In genomic region chr14:77106666-77107065, GRCh38 we compare ENCODE assay signal across 28 cellular contexts. TPM values are rescaled to one million over a fixed set of nuclear protein-coding genes. Genes with fewer than 3 reads are reported as not detected.
DNase-seq lines count a peak whose midpoint lies in the region; ATAC-seq and TF ChIP-seq lines count a peak whose summit lies in the region.
"Had no signal": no experiment of that assay in that cellular context is flagged by ENCODE, and none has a peak within 500 bp of the region (broad histone marks: within the 10 kb centered on the region; RNA-seq: fewer than 3 reads in every experiment).

No MANE protein-coding gene starts in this region.

- TF ChIP-seq POLR2A in breast epithelium (IDR thresholded peaks at IDR 0.05) (no peak), thyroid gland (IDR thresholded peaks at IDR 0.05) (no peak)

- no peaks in the 10 kb centered on the region for H3K9me3 Mint-ChIP-seq in MCF 10A (ENCODE audit: unreplicated experiment)
- no peaks in the 10 kb centered on the region for H3K9me3 Mint-ChIP-seq in neural progenitor cell
- H3K9me3 Mint-ChIP-seq: activated naive CD4-positive, alpha-beta T cell treated with anti-CD3 and anti-CD28 coated beads, Interleukin-2, amount 50 U/mL, for 24 hours; CD8-positive, alpha-beta memory T cell; endodermal cell; nephron progenitor cell had no signal

- intact Hi-C loops in breast epithelium (cut with DNase I; ENCODE audit: low total_unique reads) (no loop called here), MCF 10A (cut with micrococcal nuclease) (no loop called here), Right ventricle myocardium superior (cut with DNase I) (no loop called here), thyroid gland (cut with DNase I) (no loop called here)

- H3K9ac ChIP-seq in neural progenitor cell, result no peak overlapping the region

- H3K4me2 ChIP-seq in neural progenitor cell, result peak overlapping the region; percentile 30

- BruUV-seq in MCF 10A (replicated peaks; lab: Mats Ljungman, UMichigan), result no TSS peak

- peak overlapping the region; percentile 27 to 55 for H3K27ac ChIP-seq in breast epithelium
- H3K27ac ChIP-seq in neural progenitor cell, result no peak overlapping the region
- H3K27ac ChIP-seq in thyroid gland, result peak overlapping the region; percentile 55 to 86 (median 67)
- H3K27ac ChIP-seq: upper lobe of right lung had no signal

- WGBS in thyroid gland, 2 donors, result 78 to 79% methylated on average over 3 of the region's 3 CpGs

- DNase-seq in breast epithelium (ENCODE audit: low spot score in 2 of 2), result no peak
- no peak for DNase-seq in MCF 10A (ENCODE audit: unreplicated experiment)
- DNase-seq in Right ventricle myocardium superior, result no peak
- DNase-seq in neural progenitor cell (ENCODE audit: low spot score), result peak; percentile 38
- DNase-seq in thyroid gland, result no peak
- DNase-seq in NCI-H187 (lab: John Stamatoyannopoulos, UW), result no peak
- no peak for DNase-seq in activated CD8-positive, alpha-beta memory T cell treated with anti-CD3 and anti-CD28 coated beads, Interleukin-2, amount 50 U/mL, for 4 hours
- DNase-seq in NCI-H2196 (lab: John Stamatoyannopoulos, UW; ENCODE audit: unreplicated experiment), result no peak
- DNase-seq: activated CD4-positive, CD25-positive, alpha-beta regulatory T cell treated with anti-CD3 and anti-CD28 coated beads, Interleukin-2, amount 50 U/mL, for 72 hours; activated CD8-positive, alpha-beta memory T cell treated with anti-CD3 and anti-CD28 coated beads for 24 hours; activated T-cell treated with anti-CD3 and anti-CD28 coated beads, Interleukin-2, amount 50 U/mL, for 48 hours; CD8-positive, alpha-beta memory T cell; DMS53; endodermal cell; GF-D8; glutamatergic neuron; MM.1S; NCI-H1694; NCI-H69; nephron progenitor cell; stimulated activated CD4-positive, alpha-beta T cell treated with anti-CD3 and anti-CD28 coated beads, Interleukin-4, amount 100 ng/mL, for 24 hours; stimulated activated naive CD8-positive, alpha-beta T cell treated with anti-CD3 and anti-CD28 coated beads, Interleukin-15, Interleukin-2, amounts not matched to agents 100 U/mL and 50 U/mL, for 24 hours; upper lobe of right lung had no signal

- H2AFZ ChIP-seq in neural progenitor cell (replicated peaks), result no peak overlapping the region

- CTCF ChIA-PET in MCF 10A (lab: Yijun Ruan, JAX), result interaction anchor here (1.0 kb wide), 1 partner anchor 194 kb away, joined by 9 read pairs; no protein-coding TSS in a partner anchor

- peak; percentile 78 for ATAC-seq in Right ventricle myocardium superior (ENCODE audit: poor library complexity)
- ATAC-seq: stimulated activated naive CD8-positive, alpha-beta T cell treated with anti-CD3 and anti-CD28 coated beads, Interleukin-15, Interleukin-2, amounts not matched to agents 100 U/mL and 50 U/mL, for 24 hours; upper lobe of right lung had no signal

- H3K36me3 ChIP-seq in breast epithelium (no peaks in the 10 kb centered on the region), neural progenitor cell (peaks cover 4% of the 10 kb centered on the region), thyroid gland (peaks cover 0 to 5% of the 10 kb centered on the region in 2 donors)

- H3K9me3 ChIP-seq in breast epithelium, result no peaks in the 10 kb centered on the region
- H3K9me3 ChIP-seq in neural progenitor cell (ENCODE audit: low read depth), result no peaks in the 10 kb centered on the region
- no peaks in the 10 kb centered on the region for H3K9me3 ChIP-seq in thyroid gland
- H3K9me3 ChIP-seq: HAP-1, upper lobe of right lung had no signal

- peaks cover 55% of the 10 kb centered on the region for H3F3A ChIP-seq in neural progenitor cell (ENCODE audit: low read depth)

- H3K27me3 ChIP-seq in breast epithelium, result no peaks in the 10 kb centered on the region
- no peaks in the 10 kb centered on the region for H3K27me3 ChIP-seq in neural progenitor cell
- no peaks in the 10 kb centered on the region for H3K27me3 ChIP-seq in thyroid gland
- H3K27me3 ChIP-seq: upper lobe of right lung had no signal

- TF ChIP-seq CTCF in breast epithelium (IDR thresholded peaks at IDR 0.05) (no peak), MCF 10A (IDR thresholded peaks at IDR 0.05; ENCODE audit: unreplicated experiment) (no peak), neural progenitor cell (IDR thresholded peaks at IDR 0.05) (no peak), thyroid gland (IDR thresholded peaks at IDR 0.05) (no peak)

- H3K27ac Mint-ChIP-seq in MCF 10A (ENCODE audit: low read depth, unreplicated experiment), result no peak overlapping the region
- no peak overlapping the region for H3K27ac Mint-ChIP-seq in neural progenitor cell
- H3K27ac Mint-ChIP-seq: activated naive CD4-positive, alpha-beta T cell treated with anti-CD3 and anti-CD28 coated beads, Interleukin-2, amount 50 U/mL, for 24 hours; endodermal cell; nephron progenitor cell had no signal

- H3K36me3 Mint-ChIP-seq in MCF 10A (ENCODE audit: insufficient read depth, unreplicated experiment), result peaks cover 60% of the 10 kb centered on the region
- H3K36me3 Mint-ChIP-seq in neural progenitor cell, result peaks cover 22% of the 10 kb centered on the region

- H3K4me3 Mint-ChIP-seq in MCF 10A (ENCODE audit: unreplicated experiment) (no peak overlapping the region), neural progenitor cell (no peak overlapping the region)
- H3K4me3 Mint-ChIP-seq: activated naive CD4-positive, alpha-beta T cell treated with anti-CD3 and anti-CD28 coated beads, Interleukin-2, amount 50 U/mL, for 24 hours; CD8-positive, alpha-beta memory T cell; endodermal cell; nephron progenitor cell had no signal

- H3K4me1 ChIP-seq in breast epithelium (peaks cover 13 to 17% of the 10 kb centered on the region in 2 donors), neural progenitor cell (peaks cover 54% of the 10 kb centered on the region), thyroid gland (peaks cover 34 to 82% of the 10 kb centered on the region in 2 donors)

- peaks cover 32% of the 10 kb centered on the region for H3K79me2 ChIP-seq in neural progenitor cell (ENCODE audit: low read depth)

- peaks cover 52% of the 10 kb centered on the region for H4K20me1 ChIP-seq in neural progenitor cell (ENCODE audit: low read depth)

- H3K4me1 Mint-ChIP-seq in MCF 10A (ENCODE audit: insufficient read depth, unreplicated experiment), result peaks cover 13% of the 10 kb centered on the region
- peaks cover 75% of the 10 kb centered on the region for H3K4me1 Mint-ChIP-seq in neural progenitor cell
- H3K4me1 Mint-ChIP-seq: activated naive CD4-positive, alpha-beta T cell treated with anti-CD3 and anti-CD28 coated beads, Interleukin-2, amount 50 U/mL, for 24 hours had no signal

- H3K4me3 ChIP-seq in breast epithelium (no peak overlapping the region), neural progenitor cell (no peak overlapping the region), thyroid gland (replicated peaks in 1 of 3) (no peak overlapping the region)
- H3K4me3 ChIP-seq: HAP-1, upper lobe of right lung had no signal

- POLR2A ChIA-PET in MCF 10A (lab: Yijun Ruan, JAX), result no interaction called here

- H3K27me3 Mint-ChIP-seq in MCF 10A (ENCODE audit: insufficient read depth, unreplicated experiment), result no peaks in the 10 kb centered on the region
- H3K27me3 Mint-ChIP-seq in neural progenitor cell (ENCODE audit: insufficient read depth, low read depth), result no peaks in the 10 kb centered on the region
- H3K27me3 Mint-ChIP-seq: activated naive CD4-positive, alpha-beta T cell treated with anti-CD3 and anti-CD28 coated beads, Interleukin-2, amount 50 U/mL, for 24 hours; CD8-positive, alpha-beta memory T cell had no signal

RNA-seq across cellular contexts. Expression of gene CIPC, which starts 8.6 kb away (rescaled TPM):
- 10 to 100 TPM; 40.6 to 64.8 (median 50.7) TPM for total RNA-seq in breast epithelium
- 9.7 and 11.4 TPM in 2 replicates for total RNA-seq in MCF 10A (2022)
- total RNA-seq in Right ventricle myocardium superior, result 64.1 TPM
- 22.5 and 24.3 TPM in 2 replicates for total RNA-seq in neural progenitor cell (ENCODE audit: low replicate concordance)
- total RNA-seq in thyroid gland, result 10 to 100 TPM; 37.6 to 59.5 (median 44.6) TPM

RNA-seq across cellular contexts. Expression of gene ZDHHC22, which starts 34.9 kb away (rescaled TPM):
- not detected for total RNA-seq in breast epithelium
- not detected in 2 replicates for total RNA-seq in MCF 10A (2022)
- total RNA-seq in Right ventricle myocardium superior, result not detected
- 0.07 and 0.31 TPM in 2 replicates for total RNA-seq in neural progenitor cell (ENCODE audit: low replicate concordance)
- not detected for total RNA-seq in thyroid gland
- total RNA-seq: A172; CD8-positive, alpha-beta memory T cell; fibroblast of lung; posterior vena cava; upper lobe of right lung had no signal
